13 cellular contexts compared by ENCODE assay signal in the genomic region with DNA sequence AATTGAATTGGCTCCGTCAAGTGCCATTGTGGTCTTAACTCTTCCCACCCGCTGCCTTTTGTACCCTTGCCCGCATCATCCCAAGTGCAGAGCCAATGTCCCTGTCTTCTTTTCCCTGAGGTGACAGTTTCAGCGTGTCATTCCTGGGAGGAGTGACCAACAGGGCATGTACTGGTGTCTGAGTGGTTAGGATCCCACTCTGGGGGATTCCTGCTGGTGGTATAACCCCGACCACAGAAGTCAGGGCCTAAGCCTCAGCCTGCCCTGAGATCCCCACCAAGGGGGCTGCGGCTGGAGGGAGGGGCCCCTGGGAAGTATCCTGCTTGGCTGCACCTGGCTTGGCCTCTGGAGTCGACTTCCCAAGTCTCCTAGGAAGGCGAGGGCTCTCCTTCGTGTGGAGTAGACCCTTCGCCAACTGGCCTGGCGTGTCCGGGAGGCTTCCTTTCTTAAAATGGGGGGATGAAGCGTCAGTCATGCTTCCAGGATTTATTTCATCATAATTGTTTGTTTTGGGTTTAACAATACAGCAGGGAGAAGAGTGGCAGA. TPM values are rescaled to one million over a fixed set of nuclear protein-coding genes. Genes with fewer than 3 reads are reported as not detected.
DNase-seq lines count a peak whose midpoint lies in the region; ATAC-seq, FAIRE-seq and TF ChIP-seq lines count a peak whose summit lies in the region.
"Had no signal": no experiment of that assay in that cellular context is flagged by ENCODE, and none has a peak within 500 bp of the region (broad histone marks: within the 10 kb centered on the region; RNA-seq: fewer than 3 reads in every experiment).

No MANE protein-coding gene starts in this region.

- no peak overlapping the region for H3K4me3 Mint-ChIP-seq in astrocyte (ENCODE audit: unreplicated experiment)
- H3K4me3 Mint-ChIP-seq in T-cell, result no peak overlapping the region
- H3K4me3 Mint-ChIP-seq: natural killer cell had no signal

- FAIRE-seq in astrocyte (lab: Jason Lieb, UNC) (no peak), GM12892 (lab: Jason Lieb, UNC) (no peak)

- H2AFZ ChIP-seq in GM23248 (no peak overlapping the region), astrocyte (ENCODE audit: low read depth, low read length) (no peak overlapping the region)

- peaks cover 98% of the 10 kb centered on the region for H3K4me1 ChIP-seq in GM23248 (ENCODE audit: insufficient read depth)
- H3K4me1 ChIP-seq in astrocyte (ENCODE audit: insufficient read depth, low read length), result peaks cover 63% of the 10 kb centered on the region
- H3K4me1 ChIP-seq in stomach smooth muscle (ENCODE audit: control insufficient read depth, insufficient read depth, low read length), result peaks cover 96% of the 10 kb centered on the region

- POLR2A ChIA-PET in T-cell (lab: Charles Lee), result no interaction called here

- peaks cover 64% of the 10 kb centered on the region for H3K27me3 Mint-ChIP-seq in astrocyte (ENCODE audit: low read depth, unreplicated experiment)
- H3K27me3 Mint-ChIP-seq in T-cell, result no peaks in the 10 kb centered on the region

- peaks cover 3% of the 10 kb centered on the region for H3K36me3 Mint-ChIP-seq in astrocyte (ENCODE audit: low read depth, unreplicated experiment)
- H3K36me3 Mint-ChIP-seq in T-cell, result no peaks in the 10 kb centered on the region
- H3K36me3 Mint-ChIP-seq: natural killer cell had no signal

- in situ Hi-C loops in GM23248 (cut with MboI), result no loop called here

- DNase-seq in GM23248, result no peak
- no peak for DNase-seq in astrocyte (ENCODE audit: low read depth)
- DNase-seq in T-cell, result no peak
- DNase-seq in GM12892 (ENCODE audit: insufficient read length), result no peak
- no peak for DNase-seq in T-helper 9 cell
- no peak for DNase-seq in middle frontal gyrus (ENCODE audit: extremely low spot score, low spot score)
- DNase-seq: activated CD4-positive, alpha-beta T cell treated with anti-CD3 and anti-CD28 coated beads for 48 hours; natural killer cell; T-helper 1 cell had no signal

- peak overlapping the region; percentile 94 for H3K27ac ChIP-seq in GM23248
- H3K27ac ChIP-seq in astrocyte (ENCODE audit: low read depth, low read length), result peak overlapping the region; percentile 87
- H3K27ac ChIP-seq in layer of hippocampus (ENCODE audit: low read depth, low read length), result peak overlapping the region; percentile 76
- peak overlapping the region; percentile 82 for H3K27ac ChIP-seq in stomach smooth muscle (ENCODE audit: low read length)
- H3K27ac ChIP-seq: brain microvascular endothelial cell had no signal

- peaks cover 5% of the 10 kb centered on the region for H3K9me3 Mint-ChIP-seq in astrocyte (ENCODE audit: unreplicated experiment)
- no peaks in the 10 kb centered on the region for H3K9me3 Mint-ChIP-seq in T-cell
- H3K9me3 Mint-ChIP-seq: natural killer cell had no signal

- H3K9me2 ChIP-seq in GM23248 (ENCODE audit: insufficient read depth), result no peaks in the 10 kb centered on the region

- H4K20me1 ChIP-seq in GM23248 (ENCODE audit: insufficient read depth) (no peaks in the 10 kb centered on the region), astrocyte (ENCODE audit: insufficient read depth, low read length) (peaks cover 32% of the 10 kb centered on the region)

- 57 to 58% methylated on average over 13 of the region's 13 CpGs for WGBS in GM23248 (ENCODE audit: low coverage in 1 of 2, low lambda C conversion rate in 2 of 2, missing lambda C conversion rate in 2 of 2), 2 experiments

- H3K27ac Mint-ChIP-seq in astrocyte (ENCODE audit: unreplicated experiment), result no peak overlapping the region
- H3K27ac Mint-ChIP-seq in T-cell, result no peak overlapping the region
- H3K27ac Mint-ChIP-seq: natural killer cell had no signal

- H3K79me2 ChIP-seq in GM23248 (ENCODE audit: insufficient read depth), result peaks cover 100% of the 10 kb centered on the region
- peaks cover 98% of the 10 kb centered on the region for H3K79me2 ChIP-seq in astrocyte (ENCODE audit: insufficient read depth, low read length)

- H3K9ac ChIP-seq in GM23248 (peak overlapping the region; percentile 70; the same call in 1 of the 2 replicates), astrocyte (ENCODE audit: low read length) (peak overlapping the region; percentile 11), stomach smooth muscle (ENCODE audit: low read length in 2 of 2) (peak overlapping the region in 1 of 2 donors; percentile 36)

- no peak for ATAC-seq in T-cell (replicated peaks in 1 of 4)
- ATAC-seq: natural killer cell had no signal

- no peak overlapping the region for H3K4me3 ChIP-seq in GM23248
- no peak overlapping the region for H3K4me3 ChIP-seq in astrocyte (ENCODE audit: insufficient read depth, low read depth, low read length)
- H3K4me3 ChIP-seq in stomach smooth muscle (ENCODE audit: low read length in 2 of 2), result no peak overlapping the region

- H3K27me3 ChIP-seq in GM23248 (replicated peaks; ENCODE audit: insufficient read depth) (no peaks in the 10 kb centered on the region), astrocyte (ENCODE audit: insufficient read depth, low read length) (no peaks in the 10 kb centered on the region), layer of hippocampus (ENCODE audit: control insufficient read depth, insufficient read depth, low read length) (no peaks in the 10 kb centered on the region), stomach smooth muscle (ENCODE audit: control insufficient read depth in 1 of 2, insufficient read depth in 2 of 2, low read length in 2 of 2) (no peaks in the 10 kb centered on the region)
- H3K27me3 ChIP-seq: brain microvascular endothelial cell had no signal

- H3K4me2 ChIP-seq in GM23248 (ENCODE audit: unreplicated experiment), result no peak overlapping the region
- peak overlapping the region; percentile 66 for H3K4me2 ChIP-seq in astrocyte (ENCODE audit: low read length)

- TF ChIP-seq CTCF in astrocyte (IDR thresholded peaks at IDR 0.05; ENCODE audit: insufficient read depth, low read depth, low read length), result no peak

- CTCF ChIA-PET in T-cell (lab: Charles Lee), result no interaction called here

- no peaks in the 10 kb centered on the region for H3K9me3 ChIP-seq in GM23248 (ENCODE audit: low read depth)
- no peaks in the 10 kb centered on the region for H3K9me3 ChIP-seq in astrocyte (ENCODE audit: insufficient read depth, low read depth, low read length)
- no peaks in the 10 kb centered on the region for H3K9me3 ChIP-seq in stomach smooth muscle (ENCODE audit: control insufficient read depth in 2 of 2, low read length in 2 of 2)

- H3K4me1 Mint-ChIP-seq in astrocyte (ENCODE audit: low read depth, unreplicated experiment) (peaks cover 33% of the 10 kb centered on the region), T-cell (peaks cover 0 to 1% (median 0%) of the 10 kb centered on the region in 3 donors)

- H3F3A ChIP-seq in GM23248 (ENCODE audit: insufficient read depth), result peaks cover 66% of the 10 kb centered on the region

- H3K36me3 ChIP-seq in GM23248 (ENCODE audit: low read depth) (no peaks in the 10 kb centered on the region), astrocyte (ENCODE audit: insufficient read depth, low read length) (no peaks in the 10 kb centered on the region), stomach smooth muscle (ENCODE audit: control insufficient read depth in 2 of 2, insufficient read depth in 2 of 2, low read length in 2 of 2) (peaks cover 0 to 3% of the 10 kb centered on the region in 2 donors)
- H3K36me3 ChIP-seq: brain microvascular endothelial cell had no signal

- no peak for TF ChIP-seq POLR2A in GM12892 (IDR thresholded peaks at IDR 0.05; ENCODE audit: low read depth, low read length)

RNA-seq across cellular contexts. Expression of a gene that starts 40.6 kb away (rescaled TPM):
- total RNA-seq in GM23248 (2014; rRNA removed; shearing (Covaris generic)), result 71.0 and 81.4 TPM in 2 replicates
- polyA plus RNA-seq in GM23248 (2016; fragmentation: Nextera tagmentation; extraction: Ambion mirVana), result 59.2 and 60.8 TPM in 2 replicates
- total RNA-seq in astrocyte, result 8.4 and 9.6 TPM in 2 replicates
- total RNA-seq in T-cell, result 1 to 10 TPM; 3.9 to 6.6 (median 6.3) TPM
- polyA plus RNA-seq in GM12892 (2012; ENCODE audit: missing spikeins), result 0.55 TPM
- total RNA-seq: epithelial cell of proximal tubule had no signal
